In the genomic region with DNA sequence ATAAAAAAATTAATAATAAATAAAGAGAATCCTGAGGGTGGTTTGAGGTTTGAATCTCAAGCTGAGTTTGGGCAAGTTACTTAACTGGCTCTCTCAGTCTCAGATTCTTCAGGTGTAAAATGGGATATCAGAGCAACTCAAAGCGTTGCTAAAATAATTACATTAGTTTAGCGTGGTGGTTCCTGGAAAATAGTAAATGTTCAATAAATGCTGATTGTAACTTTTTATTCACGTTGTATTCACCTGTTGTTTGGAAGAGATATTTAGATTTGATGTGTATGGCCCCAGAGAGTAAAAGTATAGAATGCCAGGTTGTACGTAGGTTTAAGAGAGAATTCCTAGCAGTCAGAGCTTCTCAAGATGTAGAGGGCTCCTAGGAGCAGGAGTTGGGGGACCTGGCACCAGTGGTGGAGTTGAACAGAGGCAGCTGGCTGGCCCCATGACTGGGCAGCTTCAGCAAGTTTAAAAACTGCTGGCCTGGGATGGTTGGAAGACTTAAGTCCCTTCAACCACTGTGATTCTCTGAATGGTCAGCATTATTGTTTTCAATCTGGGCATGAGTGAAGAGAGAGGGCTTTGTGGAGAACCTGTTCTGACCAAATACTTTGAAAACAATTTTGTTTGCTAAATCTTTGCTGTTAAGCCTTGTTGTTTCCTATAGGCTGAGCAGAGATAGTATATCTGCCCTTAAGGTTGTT, we compare ENCODE assay signal across 22 cellular contexts. TPM values are rescaled to one million over a fixed set of nuclear protein-coding genes. Genes with fewer than 3 reads are reported as not detected.
"Had no signal": no experiment of that assay in that cellular context is flagged by ENCODE, and none has a peak within 500 bp of the region (broad histone marks: within the 10 kb centered on the region; RNA-seq: fewer than 3 reads in every experiment).

No MANE protein-coding gene starts in this region.

- H3K27me3 ChIP-seq: esophagus squamous epithelium, neutrophil, suprapubic skin had no signal

- H3K27ac Mint-ChIP-seq: activated B cell treated with CpG ODN at 0.5 μM for 24 hours; activated CD4-positive, alpha-beta T cell treated with anti-CD3 and anti-CD28 coated beads, Interleukin-2, amount 10 ng/mL, durations not matched to agents 7 days and 5 days; activated T-helper 1 cell treated with anti-CD3 and anti-CD28 coated beads, Interleukin-12 subunit alpha, Interleukin-12 subunit beta, Interleukin-2, Interleukin-4 antibody, amounts not matched to agents 30 ng/mL and 10 ng/mL and 1 ng/mL, durations not matched to agents 14 hours and 24 hours and 36 hours; memory B cell had no signal

- DNase-seq: activated B cell treated with CpG ODN at 0.5 μM for 24 hours; activated CD4-positive, alpha-beta T cell treated with anti-CD3 and anti-CD28 coated beads, Interleukin-2, amount 10 ng/mL, durations not matched to agents 7 days and 5 days; activated CD8-positive, alpha-beta memory T cell treated with anti-CD3 and anti-CD28 coated beads, Interleukin-2, amount 50 U/mL, for 48 hours; activated naive CD4-positive, alpha-beta T cell; esophagus squamous epithelium; glutamatergic neuron; hypothalamus; kidney; left ventricle myocardium inferior; mucosa of descending colon; naive thymus-derived CD4-positive, alpha-beta T cell; posterior cingulate gyrus; retina; stimulated activated CD4-positive, alpha-beta T cell treated with anti-CD3 and anti-CD28 coated beads, Interleukin-2, amount 100 ng/mL, for 48 hours; stimulated activated naive CD4-positive, alpha-beta T cell; trophoblast cell had no signal

- H3K27ac ChIP-seq: esophagus squamous epithelium, left ventricle myocardium inferior, neutrophil, suprapubic skin had no signal

- H3K9me3 ChIP-seq: esophagus squamous epithelium, left ventricle myocardium inferior, mucosa of descending colon, neutrophil, suprapubic skin had no signal

- H3K4me3 Mint-ChIP-seq: activated B cell treated with CpG ODN at 0.5 μM for 24 hours; activated CD4-positive, alpha-beta T cell treated with anti-CD3 and anti-CD28 coated beads, Interleukin-2, amount 10 ng/mL, durations not matched to agents 7 days and 5 days; activated T-helper 1 cell treated with anti-CD3 and anti-CD28 coated beads, Interleukin-12 subunit alpha, Interleukin-12 subunit beta, Interleukin-2, Interleukin-4 antibody, amounts not matched to agents 30 ng/mL and 10 ng/mL and 1 ng/mL, durations not matched to agents 14 hours and 24 hours and 36 hours; memory B cell; naive thymus-derived CD4-positive, alpha-beta T cell had no signal

- H3K4me3 ChIP-seq: esophagus squamous epithelium, left ventricle myocardium inferior, mucosa of descending colon, suprapubic skin had no signal

- H3K27me3 Mint-ChIP-seq: activated B cell treated with CpG ODN at 0.5 μM for 24 hours; activated CD4-positive, alpha-beta T cell treated with anti-CD3 and anti-CD28 coated beads, Interleukin-2, amount 10 ng/mL, durations not matched to agents 7 days and 5 days; memory B cell; naive thymus-derived CD4-positive, alpha-beta T cell had no signal

- H3K4me1 ChIP-seq: esophagus squamous epithelium, left ventricle myocardium inferior, suprapubic skin had no signal

- FAIRE-seq: endothelial cell of umbilical vein, kidney had no signal

- H3K9me3 Mint-ChIP-seq: activated B cell treated with CpG ODN at 0.5 μM for 24 hours; activated CD4-positive, alpha-beta T cell treated with anti-CD3 and anti-CD28 coated beads, Interleukin-2, amount 10 ng/mL, durations not matched to agents 7 days and 5 days; activated T-helper 1 cell treated with anti-CD3 and anti-CD28 coated beads, Interleukin-12 subunit alpha, Interleukin-12 subunit beta, Interleukin-2, Interleukin-4 antibody, amounts not matched to agents 30 ng/mL and 10 ng/mL and 1 ng/mL, durations not matched to agents 14 hours and 24 hours and 36 hours; memory B cell; naive thymus-derived CD4-positive, alpha-beta T cell had no signal

- ATAC-seq: mucosa of descending colon; naive thymus-derived CD4-positive, alpha-beta T cell had no signal

RNA-seq across cellular contexts. Expression of gene SH2D2A, which starts 26.9 kb away (rescaled TPM):
- total RNA-seq: fibroblast of villous mesenchyme had no signal
